In the genomic region with DNA sequence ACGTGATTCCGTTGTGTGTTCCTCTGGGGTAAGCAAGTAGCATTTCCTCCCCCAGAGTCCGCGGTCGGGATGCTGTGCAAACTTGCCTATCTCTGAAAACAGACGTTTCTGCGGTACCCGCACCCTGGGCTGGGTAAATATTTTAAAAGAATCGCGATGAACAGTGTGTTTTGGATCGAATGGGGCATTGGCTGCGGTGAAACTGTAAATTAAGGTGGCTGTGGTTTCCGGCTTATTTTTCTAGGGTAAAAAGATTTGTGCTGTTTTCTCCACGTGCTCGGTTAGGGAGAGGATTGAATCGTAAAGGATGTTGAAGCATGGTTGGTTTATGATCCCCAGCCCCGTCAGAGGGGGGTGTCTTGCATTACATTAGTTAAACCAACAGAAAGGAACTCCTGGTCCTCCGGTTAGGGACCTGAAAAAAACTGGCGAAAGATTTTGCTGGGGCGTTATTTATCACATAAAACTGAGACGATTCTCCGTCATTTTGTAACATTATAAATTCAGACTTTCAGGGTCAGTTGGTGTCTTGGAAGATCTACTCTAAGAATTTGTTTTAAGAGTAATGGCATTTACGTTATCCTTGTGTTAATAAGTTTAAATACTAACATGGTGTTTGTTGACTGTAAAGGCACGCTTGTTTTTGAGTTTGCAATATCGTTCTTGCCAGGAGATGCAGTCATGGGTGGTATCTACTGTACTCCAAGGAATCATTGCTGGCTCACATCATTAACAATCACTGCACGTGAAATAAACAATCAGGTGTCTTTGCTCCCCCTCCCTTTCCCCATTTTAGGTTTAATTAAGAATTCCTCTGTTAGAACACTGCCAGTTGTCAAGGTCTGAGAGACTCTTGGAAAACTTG, we compare ENCODE assay signal across 8 cellular contexts. TPM values are rescaled to one million over a fixed set of nuclear protein-coding genes. Genes with fewer than 3 reads are reported as not detected.
DNase-seq lines count a peak whose midpoint lies in the region; ATAC-seq and TF ChIP-seq lines count a peak whose summit lies in the region.

No MANE protein-coding gene starts in this region.

- H3K27ac ChIP-seq in left ventricle myocardium inferior (replicated peaks) (no peak overlapping the region), SK-N-SH (ENCODE audit: low read depth in 2 of 2, low read length in 1 of 2) (no peak overlapping the region; a peak in 1 of 4 replicates), sigmoid colon (no peak overlapping the region)

- peak overlapping the region; percentile 84 for H3K4me2 ChIP-seq in SK-N-SH

- H3K4me1 ChIP-seq in left ventricle myocardium inferior = peaks cover 26% of the 10 kb centered on the region
- H3K4me1 ChIP-seq in SK-N-SH (ENCODE audit: control insufficient read depth in 1 of 2, insufficient read depth in 2 of 2, low read depth in 1 of 2, low read length in 1 of 2) = no peaks in the 10 kb centered on the region; a peak in 1 of 4 replicates
- H3K4me1 ChIP-seq in sigmoid colon = peaks cover 0 to 23% (median 21%) of the 10 kb centered on the region in 4 donors

- TF ChIP-seq RAD21 in SK-N-SH (IDR thresholded peaks at IDR 0.05; ENCODE audit: low read length) = no peak

- no peak for TF ChIP-seq POLR2A in sigmoid colon (IDR thresholded peaks at IDR 0.05)

- no peaks in the 10 kb centered on the region for H3K9me2 ChIP-seq in SK-N-SH

- H3K4me3 ChIP-seq in left ventricle myocardium inferior (peak overlapping the region; percentile 65), SK-N-SH (ENCODE audit: low read depth in 2 of 2, low read length in 1 of 2) (peak overlapping the region; percentile 43 to 72; a peak in 3 of 4 replicates), sigmoid colon (peak overlapping the region in 3 of 4 donors; percentile 48 to 56 (median 53))

- ATAC-seq in left ventricle myocardium superior (no peak), GM18867 (IDR thresholded peaks at IDR 0.05; ENCODE audit: unreplicated experiment) (no peak), GM19023 (IDR thresholded peaks at IDR 0.05; ENCODE audit: unreplicated experiment) (no peak)

- H3K36me3 ChIP-seq in left ventricle myocardium inferior (no peaks in the 10 kb centered on the region), SK-N-SH (replicated peaks in 1 of 2; ENCODE audit: control insufficient read depth in 1 of 2, insufficient read depth in 2 of 2, low read length in 1 of 2) (no peaks in the 10 kb centered on the region), sigmoid colon (no peaks in the 10 kb centered on the region)

- TF ChIP-seq CTCF in left ventricle myocardium inferior (IDR thresholded peaks at IDR 0.05; ENCODE audit: borderline replicate concordance) (no peak), SK-N-SH (IDR thresholded peaks at IDR 0.05) (no peak), sigmoid colon (IDR thresholded peaks at IDR 0.05) (no peak)

- H3K9ac ChIP-seq in SK-N-SH = peak overlapping the region; percentile 60

- peaks cover 52% of the 10 kb centered on the region for H3K79me2 ChIP-seq in SK-N-SH (ENCODE audit: insufficient read depth)

- peaks cover 68% of the 10 kb centered on the region for H3K27me3 ChIP-seq in left ventricle myocardium inferior (ENCODE audit: low read depth)
- peaks cover 9% of the 10 kb centered on the region; the same call in 1 of the 2 replicates for H3K27me3 ChIP-seq in SK-N-SH (ENCODE audit: insufficient read depth)
- H3K27me3 ChIP-seq in sigmoid colon = peaks cover 3 to 59% (median 11%) of the 10 kb centered on the region in 3 donors

- no peak for DNase-seq in left ventricle myocardium inferior
- DNase-seq in left ventricle myocardium superior = no peak
- DNase-seq in SK-N-SH = peak; percentile 10
- peak; percentile 10 for DNase-seq in fibroblast of the conjunctiva (ENCODE audit: low read depth)
- no peak for DNase-seq in sigmoid colon
- no peak for DNase-seq in HK-2 (ENCODE audit: unreplicated experiment)

- POLR2A ChIA-PET in SK-N-SH (lab: Yijun Ruan, JAX) = no interaction called here

- H2AFZ ChIP-seq in SK-N-SH (ENCODE audit: low read depth) = peak overlapping the region; percentile 65

- CTCF ChIA-PET in SK-N-SH (lab: Yijun Ruan, JAX) = no interaction called here

- no peaks in the 10 kb centered on the region for H4K20me1 ChIP-seq in SK-N-SH (ENCODE audit: insufficient read depth)

- TF ChIP-seq EP300 in SK-N-SH (IDR thresholded peaks at IDR 0.05; ENCODE audit: borderline replicate concordance in 1 of 2, low read depth in 1 of 2, low read length in 1 of 2) (no peak), sigmoid colon (IDR thresholded peaks at IDR 0.05) (no peak)

- intact Hi-C loops in left ventricle myocardium inferior (cut with micrococcal nuclease) (no loop called here), left ventricle myocardium superior (cut with micrococcal nuclease) (no loop called here), sigmoid colon (cut with DNase I) (no loop called here)

- no peaks in the 10 kb centered on the region for H3K9me3 ChIP-seq in left ventricle myocardium inferior (replicated peaks)
- H3K9me3 ChIP-seq in SK-N-SH = no peaks in the 10 kb centered on the region
- no peaks in the 10 kb centered on the region for H3K9me3 ChIP-seq in sigmoid colon

- peaks cover 7% of the 10 kb centered on the region for H3F3A ChIP-seq in SK-N-SH (replicated peaks; ENCODE audit: insufficient read depth)

- WGBS in SK-N-SH (ENCODE audit: low lambda C conversion rate) = 2% methylated on average over 26 of the region's 26 CpGs
- WGBS in sigmoid colon, 2 donors = 6 to 8% methylated on average over 26 of the region's 26 CpGs

TF ChIP-seq in SK-N-SH, 30 proteins besides CTCF, POLR2A, EP300 and RAD21:
- no peak for TF ChIP-seq JUND (IDR thresholded peaks at IDR 0.05)
- TF ChIP-seq YY1 (IDR thresholded peaks at IDR 0.05; ENCODE audit: low read depth) = no peak

RNA-seq across cellular contexts. Expression of gene HHIP, which starts 1.4 kb away (rescaled TPM):
- total RNA-seq in left ventricle myocardium inferior (not detected), left ventricle myocardium superior (not detected), sigmoid colon (1 to 10 TPM in 1 of 4 donors, under 1 TPM in 2, not detected in 1; 0.16 to 2.1 (median 0.55) TPM)
- polyA plus RNA-seq in SK-N-SH (2012; rRNA removed) (1.8 and 3.5 TPM in 2 replicates), sigmoid colon (1 to 10 TPM in 1 of 3 donors, under 1 TPM in 2; 0.50 to 1.6 (median 0.60) TPM)
- 3.8 and 4.3 TPM in 2 replicates for polyA plus RNA-seq in SK-N-SH (2012; cell fraction: cytosol; rRNA removed)
- 1.9 and 2.7 TPM in 2 replicates for polyA plus RNA-seq in SK-N-SH (2012; cell fraction: nucleus; rRNA removed)

Comparison
In these comparisons a context has a peak if more than half of its experiments do, and no peak if none do; other contexts are left out.
1. DNase-seq: peak in SK-N-SH (single experiment) and fibroblast of the conjunctiva (single experiment); none in left ventricle myocardium inferior (single experiment), left ventricle myocardium superior (single experiment), sigmoid colon (single experiment) and HK-2 (single experiment).
2. Peak in every context shown above with its lines, with median percentiles within 50 percentile points of each other: H3K4me3 ChIP-seq.